In the genomic region with DNA sequence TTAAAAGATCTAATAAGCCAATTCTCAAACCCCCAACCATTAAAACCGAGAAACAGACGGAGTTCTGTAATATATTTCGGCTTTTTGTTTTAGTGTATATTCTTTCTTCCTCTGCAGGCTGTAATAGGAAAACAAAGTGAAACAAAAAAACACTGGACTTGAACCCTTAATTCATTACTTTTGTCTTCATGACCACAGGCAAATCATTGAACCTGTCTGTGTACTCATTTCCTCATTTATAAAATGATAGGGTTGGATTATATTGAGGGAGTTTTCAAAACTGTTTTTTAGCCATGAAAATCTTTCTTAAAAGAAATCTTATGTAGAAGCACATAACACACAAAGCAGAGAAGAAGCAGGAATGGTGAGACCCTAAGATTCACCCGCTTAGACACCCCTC, we compare ENCODE assay signal across 22 cellular contexts.
"Had no signal": no experiment of that assay in that cellular context is flagged by ENCODE, and none has a peak within 500 bp of the region (broad histone marks: within the 10 kb centered on the region; RNA-seq: fewer than 3 reads in every experiment).

No MANE protein-coding gene starts in this region.

- H3K4me2 ChIP-seq: SK-N-SH had no signal

- FAIRE-seq: astrocyte, TTC549 had no signal

- ATAC-seq: activated CD4-positive, CD25-positive, alpha-beta regulatory T cell treated with anti-CD3 and anti-CD28 coated beads, Interleukin-2, amount 50 U/mL, for 24 hours; activated CD8-positive, alpha-beta T cell treated with anti-CD3 and anti-CD28 coated beads, Interleukin-2, amount 10 ng/mL, durations not matched to agents 7 days and 5 days; body of pancreas had no signal

- H3K27ac ChIP-seq: body of pancreas, breast epithelium, Peyer's patch, SJSA1 had no signal

- H3K36me3 ChIP-seq: breast epithelium, Peyer's patch, SJSA1 had no signal

- H3K4me1 ChIP-seq: body of pancreas, breast epithelium, SJSA1 had no signal

- H3K4me3 ChIP-seq: body of pancreas, breast epithelium, Peyer's patch, SJSA1 had no signal

- DNase-seq: activated CD4-positive, alpha-beta T cell treated with anti-CD3 and anti-CD28 coated beads, Interleukin-2, amount 10 ng/mL, durations not matched to agents 7 days and 5 days; activated CD4-positive, alpha-beta T cell treated with anti-CD3 and anti-CD28 coated beads, Interleukin-2, amount 50 U/mL, for 48 hours; activated CD8-positive, alpha-beta T cell treated with anti-CD3 and anti-CD28 coated beads, Interleukin-2, amount 10 ng/mL, durations not matched to agents 7 days and 5 days; activated gamma-delta T cell; activated naive CD4-positive, alpha-beta T cell treated with Interleukin-2 at 50 U/mL for 16 hours; activated T-cell treated with anti-CD3 and anti-CD28 coated beads, Interleukin-2, amount 50 U/mL, for 24 hours; NCI-H1105; NCI-H1417 treated with DMSO at 0.1 percent for 48 hours; NCI-H1930; NCI-H2081 treated with DMSO at 0.1 percent for 48 hours; NCI-H226; NCI-H446 treated with DMSO at 0.1 percent for 48 hours; NCI-H524; SHP77 treated with DMSO at 0.1 percent for 48 hours; SK-N-SH had no signal

- H3K27me3 ChIP-seq: body of pancreas, breast epithelium, Peyer's patch, SJSA1 had no signal

- H3K9ac ChIP-seq: SK-N-SH had no signal

- H3K9me3 ChIP-seq: body of pancreas, breast epithelium, Peyer's patch, SJSA1, SK-N-SH had no signal
